ENCODE assay signal across 8 cellular contexts in genomic region chr17:79811036-79811887, GRCh38. TPM values are rescaled to one million over a fixed set of nuclear protein-coding genes. Genes with fewer than 3 reads are reported as not detected.
A peak's percentile ranks its signal among the peaks of the same experiment; 100 is the strongest.
DNase-seq lines count a peak whose midpoint lies in the region; ATAC-seq, FAIRE-seq and TF ChIP-seq lines count a peak whose summit lies in the region.

No MANE protein-coding gene starts in this region.

- no peaks in the 10 kb centered on the region for H3K9me3 Mint-ChIP-seq in MCF 10A (ENCODE audit: unreplicated experiment)

- H3K27me3 Mint-ChIP-seq in MCF 10A (ENCODE audit: insufficient read depth, unreplicated experiment): peaks cover 37% of the 10 kb centered on the region

- H3K36me3 Mint-ChIP-seq in MCF 10A (ENCODE audit: insufficient read depth, unreplicated experiment): peaks cover 6% of the 10 kb centered on the region

- H3K4me3 Mint-ChIP-seq in MCF 10A (ENCODE audit: unreplicated experiment): peak overlapping the region; percentile 52

- no peak for FAIRE-seq in D721Med (lab: Jason Lieb, UNC)

- TF ChIP-seq CTCF in D721Med (IDR thresholded peaks at IDR 0.05; ENCODE audit: insufficient read depth, missing control alignments) (peak; percentile 72), MCF 10A (IDR thresholded peaks at IDR 0.05; ENCODE audit: unreplicated experiment) (peak; percentile 83), right lobe of liver (IDR thresholded peaks at IDR 0.05) (peak; percentile 49 to 67 (median 58))

- 3% methylated on average over 10 of the region's 66 CpGs for whole genome bisulfite sequencing in right lobe of liver (ENCODE audit: insufficient coverage, low coverage, low lambda C conversion rate, missing lambda C conversion rate)

- peaks cover 12% of the 10 kb centered on the region for H3K4me1 Mint-ChIP-seq in MCF 10A (ENCODE audit: insufficient read depth, unreplicated experiment)

- no peaks in the 10 kb centered on the region for H3K9me3 ChIP-seq in right lobe of liver

- no TSS peak for BruUV-seq in MCF 10A (replicated peaks; lab: Mats Ljungman, UMichigan)

- no peak overlapping the region for H3K27ac Mint-ChIP-seq in MCF 10A (ENCODE audit: low read depth, unreplicated experiment)

- DNase-seq in D721Med (ENCODE audit: insufficient read length, low spot score) (peak; percentile 96), HT-29 (ENCODE audit: low spot score) (peak; percentile 70), NOMO-1 treated with DMSO at 0.1 percent for 48 hours (lab: John Stamatoyannopoulos, UW; ENCODE audit: unreplicated experiment) (peak; percentile 39), MCF 10A (ENCODE audit: unreplicated experiment) (peak; percentile 61), right lobe of liver (peak in 1 of 3 donors; percentile 40)
- no peak for DNase-seq in stimulated activated CD4-positive, alpha-beta T cell treated with anti-CD3 and anti-CD28 coated beads, Interleukin-4, amount 100 ng/mL, for 24 hours

- CTCF ChIA-PET in MCF 10A (lab: Yijun Ruan, JAX): interaction anchor here (0.6 to 5.8 kb wide), 12 partner anchors 9 to 189 kb away, joined by 3 to 63 read pairs (median 4); no protein-coding TSS in a partner anchor

- no peak overlapping the region for H3K4me3 ChIP-seq in right lobe of liver

- TF ChIP-seq POLR2A in right lobe of liver (IDR thresholded peaks at IDR 0.05): no peak

- peak; percentile 35 to 56 (median 50) for ATAC-seq in right lobe of liver
- ATAC-seq in HG02642 (IDR thresholded peaks at IDR 0.05; ENCODE audit: poor library complexity, unreplicated experiment): no peak
- no peak for ATAC-seq in GM21576 (IDR thresholded peaks at IDR 0.05; ENCODE audit: unreplicated experiment)

- H3K27ac ChIP-seq in right lobe of liver: no peak overlapping the region

- POLR2A ChIA-PET in MCF 10A (lab: Yijun Ruan, JAX): interaction anchor here (0.6 to 4.8 kb wide), 6 partner anchors 14 to 224 kb away, joined by 3 to 36 read pairs (median 4); partner anchors contain the start of genes CBX4 and CBX8

- no peaks in the 10 kb centered on the region for H3K36me3 ChIP-seq in right lobe of liver

- H3K27me3 ChIP-seq in right lobe of liver: peaks cover 22 to 72% of the 10 kb centered on the region in 2 donors

- H3K4me1 ChIP-seq in right lobe of liver: peaks cover 0 to 30% (median 7%) of the 10 kb centered on the region in 4 donors

- intact Hi-C loops in MCF 10A (cut with micrococcal nuclease): loop anchor here (2.0 kb wide), 1 partner anchor 26 kb away; no protein-coding TSS in a partner anchor
- intact Hi-C loops in right lobe of liver (cut with DNase I): no loop called here

RNA-seq across cellular contexts. Expression of gene CBX8, which starts 14.4 kb away (rescaled TPM):
- total RNA-seq in HT-29 (2014; rRNA removed; shearing (Covaris generic)): 14.4 and 14.9 TPM in 2 replicates
- 9.4 and 10.5 TPM in 2 replicates for total RNA-seq in MCF 10A (2022)
- total RNA-seq in right lobe of liver: 1 to 10 TPM; 1.2 to 4.7 (median 2.0) TPM

RNA-seq across cellular contexts. Expression of gene CBX4, which starts 28.0 kb away (rescaled TPM):
- 71.4 and 72.0 TPM in 2 replicates for total RNA-seq in HT-29 (2014; rRNA removed; shearing (Covaris generic))
- 85.8 and 89.7 TPM in 2 replicates for total RNA-seq in MCF 10A (2022)
- 10 to 100 TPM in 5 of 6 experiments, 1 to 10 TPM in 1; 8.9 to 21.9 (median 15.1) TPM for total RNA-seq in right lobe of liver

RNA-seq across cellular contexts. Expression of gene CBX2, which starts 33.3 kb away (rescaled TPM):
- 9.5 and 13.4 TPM in 2 replicates for total RNA-seq in HT-29 (2014; rRNA removed; shearing (Covaris generic))
- 3.8 and 3.9 TPM in 2 replicates for total RNA-seq in MCF 10A (2022)
- 1 to 10 TPM in 3 of 6 experiments, under 1 TPM in 3; 0.33 to 3.5 (median 1.1) TPM for total RNA-seq in right lobe of liver

Comparison
In these comparisons a context has a peak if more than half of its experiments do, and no peak if none do; other contexts are left out.
1. ATAC-seq: peak in right lobe of liver (4 of 4); none in HG02642 (single experiment) and GM21576 (single experiment).
2. Peak in every context shown above with its lines, with median percentiles within 50 percentile points of each other: CTCF ChIP-seq.